21 cellular contexts compared by ENCODE assay signal in genomic region chr6:14282326-14282725, GRCh38.
A peak's percentile ranks its signal among the peaks of the same experiment; 100 is the strongest.
DNase-seq lines count a peak whose midpoint lies in the region; ATAC-seq and TF ChIP-seq lines count a peak whose summit lies in the region.
"Had no signal": no experiment of that assay in that cellular context is flagged by ENCODE, and none has a peak within 500 bp of the region (broad histone marks: within the 10 kb centered on the region; RNA-seq: fewer than 3 reads in every experiment).

No MANE protein-coding gene starts in this region.

- peaks cover 60% of the 10 kb centered on the region for H3K4me1 Mint-ChIP-seq in WTC11

- WGBS in hepatocyte (ENCODE audit: low lambda C conversion rate, missing lambda C conversion rate) = 63% methylated on average over 14 of the region's 14 CpGs
- no CpG with 5 or more reads among the region's 14 CpGs for WGBS in neuronal stem cell (ENCODE audit: extremely low coverage in 2 of 2, insufficient read length in 2 of 2, insufficient replicate concordance in 1 of 2), 2 donors

- peaks cover 9% of the 10 kb centered on the region for H3K27me3 Mint-ChIP-seq in WTC11 (ENCODE audit: low read depth)
- H3K27me3 Mint-ChIP-seq: CD4-positive, CD25-positive, alpha-beta regulatory T cell had no signal

- peak overlapping the region; percentile 21 for H3K4me2 ChIP-seq in hepatocyte
- no peak overlapping the region for H3K4me2 ChIP-seq in neuronal stem cell (ENCODE audit: insufficient read depth, low read length, poor library complexity, severe bottlenecking)
- H3K4me2 ChIP-seq: BLaER1 had no signal

- H3K23ac ChIP-seq in neuronal stem cell (ENCODE audit: low read depth, low read length, poor library complexity) = no peak overlapping the region

- TF ChIP-seq CTCF in WTC11 (IDR thresholded peaks at IDR 0.05) (no peak), hepatocyte (IDR thresholded peaks at IDR 0.05; ENCODE audit: poor library complexity) (no peak)

- CTCF ChIA-PET in WTC11 (lab: Charles Lee) = interaction anchor here (1.5 to 2.2 kb wide), 3 partner anchors 17 to 71 kb away, joined by 3 to 8 read pairs (median 7); no protein-coding TSS in a partner anchor

- no peak overlapping the region for H2BK120ac ChIP-seq in neuronal stem cell (ENCODE audit: low read depth, low read length)

- no peaks in the 10 kb centered on the region for H3K9me2 ChIP-seq in hepatocyte (replicated peaks; ENCODE audit: insufficient read depth)

- H2BK12ac ChIP-seq in neuronal stem cell (ENCODE audit: low read length) = no peak overlapping the region

- H3K4me1 ChIP-seq in hepatocyte (ENCODE audit: insufficient read depth) = no peaks in the 10 kb centered on the region
- peaks cover 5 to 10% of the 10 kb centered on the region in 2 donors for H3K4me1 ChIP-seq in neuronal stem cell (ENCODE audit: control insufficient read depth in 2 of 2, insufficient read depth in 1 of 2, low read depth in 1 of 2, low read length in 2 of 2)

- H4K8ac ChIP-seq in neuronal stem cell (ENCODE audit: low read depth, low read length) = no peak overlapping the region

- no peaks in the 10 kb centered on the region for H4K20me1 ChIP-seq in hepatocyte (ENCODE audit: insufficient read depth, poor library complexity, severe bottlenecking)
- H4K20me1 ChIP-seq: BLaER1 had no signal

- no peak overlapping the region for H3K14ac ChIP-seq in neuronal stem cell (ENCODE audit: low read length)

- DNase-seq in NCI-H82 (lab: John Stamatoyannopoulos, UW) (peak; percentile 94), WTC11 (ENCODE audit: low spot score) (no peak), hepatocyte (ENCODE audit: low spot score) (peak; percentile 21), neuronal stem cell (ENCODE audit: low spot score) (no peak), cortex of kidney (lab: John Stamatoyannopoulos, UW) (no peak)
- no peak for DNase-seq in stimulated activated naive CD4-positive, alpha-beta T cell (lab: John Stamatoyannopoulos, UW)
- DNase-seq in activated T-cell treated with anti-CD3 and anti-CD28 coated beads, Interleukin-2, amount 50 U/mL, for 1 hour = no peak
- DNase-seq: CD4-positive, CD25-positive, alpha-beta regulatory T cell; GM23248; H7; NCI-H1105 treated with DMSO at 0.1 percent for 48 hours; NCI-H146; NCI-H1930; NCI-H446 treated with DMSO at 0.1 percent for 48 hours; NCI-H526; SHP77 had no signal

- H3K27ac Mint-ChIP-seq in WTC11 = peak overlapping the region; percentile 9; the same call in 1 of the 2 replicates

- H2BK5ac ChIP-seq in neuronal stem cell (ENCODE audit: low read length) = no peak overlapping the region

- H3K18ac ChIP-seq in neuronal stem cell (ENCODE audit: low read length) = peak overlapping the region; percentile 17

- no peak overlapping the region for H3K4me3 Mint-ChIP-seq in WTC11
- H3K4me3 Mint-ChIP-seq: CD4-positive, CD25-positive, alpha-beta regulatory T cell had no signal

- no peaks in the 10 kb centered on the region for H3K27me3 ChIP-seq in hepatocyte
- peaks cover 0 to 3% (median 0%) of the 10 kb centered on the region in 3 experiments for H3K27me3 ChIP-seq in neuronal stem cell (ENCODE audit: control insufficient read depth in 3 of 3, insufficient read depth in 3 of 3, low read depth in 1 of 3, low read length in 3 of 3)
- H3K27me3 ChIP-seq: BLaER1 had no signal

- H4K91ac ChIP-seq in neuronal stem cell (ENCODE audit: low read depth, low read length, poor library complexity) = no peak overlapping the region

- no peak overlapping the region for H3K9ac ChIP-seq in neuronal stem cell (ENCODE audit: low read depth, low read length, poor library complexity)
- H3K9ac ChIP-seq: BLaER1, GM23248 had no signal

- H3K27ac ChIP-seq in hepatocyte (no peak overlapping the region), neuronal stem cell (replicated peaks; ENCODE audit: low read length) (no peak overlapping the region)
- H3K27ac ChIP-seq: BLaER1, GM23248, RWPE1 had no signal

- no peaks in the 10 kb centered on the region for H3K79me2 ChIP-seq in hepatocyte

- H3K36me3 ChIP-seq in hepatocyte (replicated peaks; ENCODE audit: insufficient read depth, low read depth) (no peaks in the 10 kb centered on the region), neuronal stem cell (replicated peaks in 1 of 2; ENCODE audit: control insufficient read depth in 2 of 2, insufficient read depth in 2 of 2, low read length in 2 of 2) (no peaks in the 10 kb centered on the region)
- H3K36me3 ChIP-seq: BLaER1 had no signal

- H3K9me3 ChIP-seq in hepatocyte (ENCODE audit: low read depth) = no peaks in the 10 kb centered on the region
- peaks cover 2% of the 10 kb centered on the region in 2 donors for H3K9me3 ChIP-seq in neuronal stem cell (replicated peaks in 1 of 2; ENCODE audit: control insufficient read depth in 2 of 2, insufficient read depth in 1 of 2, low read depth in 1 of 2, low read length in 2 of 2)

- H2AFZ ChIP-seq in hepatocyte (no peak overlapping the region), neuronal stem cell (ENCODE audit: low read length) (no peak overlapping the region)
- H2AFZ ChIP-seq: GM23248 had no signal

- H2BK15ac ChIP-seq in neuronal stem cell (ENCODE audit: low read length) = no peak overlapping the region

- POLR2A ChIA-PET in WTC11 (lab: Charles Lee) = interaction anchor here (0.8 kb wide), 1 partner anchor 9 kb away, joined by 3 read pairs; no protein-coding TSS in a partner anchor

- peak overlapping the region; percentile 1 for H2AK5ac ChIP-seq in neuronal stem cell (ENCODE audit: low read depth, low read length)

- peaks cover 8% of the 10 kb centered on the region; the same call in 1 of the 2 replicates for H3K36me3 Mint-ChIP-seq in WTC11
- H3K36me3 Mint-ChIP-seq: CD4-positive, CD25-positive, alpha-beta regulatory T cell had no signal

- peaks cover 9% of the 10 kb centered on the region for H3K9me3 Mint-ChIP-seq in WTC11

- ATAC-seq in WTC11 (no peak), HG03175 (IDR thresholded peaks at IDR 0.05; ENCODE audit: unreplicated experiment) (no peak)
- ATAC-seq: K562, Panc1 had no signal

- H3K4me3 ChIP-seq in hepatocyte (no peak overlapping the region), neuronal stem cell (ENCODE audit: low read length in 2 of 2) (no peak overlapping the region)
- H3K4me3 ChIP-seq: BLaER1, GM23248, K562 had no signal

- H3K4ac ChIP-seq in neuronal stem cell (ENCODE audit: low read length) = no peak overlapping the region

- H3K79me1 ChIP-seq in neuronal stem cell (ENCODE audit: low read depth, low read length) = no peaks in the 10 kb centered on the region

TF ChIP-seq in WTC11, 78 proteins besides CTCF, POLR2A, EP300 and RAD21:
- no peak for TF ChIP-seq ETV6 (CRISPR knock-in tag; IDR thresholded peaks at IDR 0.05)

Comparison
In these comparisons a context has a peak if more than half of its experiments do, and no peak if none do; other contexts are left out.
1. DNase-seq: peak in NCI-H82 (single experiment) and hepatocyte (single experiment); none in WTC11 (single experiment), neuronal stem cell (single experiment), stimulated activated naive CD4-positive, alpha-beta T cell (0 of 6), cortex of kidney (single experiment) and activated T-cell treated with anti-CD3 and anti-CD28 coated beads, Interleukin-2, amount 50 U/mL, for 1 hour (single experiment).